Comparison of ENCODE assay signal across 9 cellular contexts in genomic region chr7:93622036-93622714, GRCh38. TPM values are rescaled to one million over a fixed set of nuclear protein-coding genes. Genes with fewer than 3 reads are reported as not detected.
DNase-seq lines count a peak whose midpoint lies in the region; ATAC-seq and TF ChIP-seq lines count a peak whose summit lies in the region.
"Had no signal": no experiment of that assay in that cellular context is flagged by ENCODE, and none has a peak within 500 bp of the region (broad histone marks: within the 10 kb centered on the region; RNA-seq: fewer than 3 reads in every experiment).

No MANE protein-coding gene starts in this region.

- TF ChIP-seq CTCF in DND-41 (IDR thresholded peaks at IDR 0.05; ENCODE audit: borderline replicate concordance, extremely low read depth, low read length, poor library complexity, severe bottlenecking), result peak; percentile 40
- TF ChIP-seq CTCF in RWPE2 (IDR thresholded peaks at IDR 0.05; ENCODE audit: poor library complexity, severe bottlenecking), result peak; percentile 66

- H3K4me1 ChIP-seq in DND-41 (ENCODE audit: insufficient read depth, low read length) (no peaks in the 10 kb centered on the region), HUES64 (ENCODE audit: insufficient read depth, low read length) (peaks cover 13% of the 10 kb centered on the region; the same call in 1 of the 2 replicates), RWPE2 (ENCODE audit: insufficient read depth, poor library complexity, severe bottlenecking) (no peaks in the 10 kb centered on the region)
- H3K4me1 ChIP-seq: SJSA1 had no signal

- H3K27ac ChIP-seq in DND-41 (ENCODE audit: low read length) (no peak overlapping the region), HUES64 (ENCODE audit: low read depth, low read length) (no peak overlapping the region), RWPE2 (ENCODE audit: poor library complexity, severe bottlenecking) (no peak overlapping the region)
- H3K27ac ChIP-seq: SJSA1 had no signal

- DNase-seq in DND-41 (no peak), RWPE2 (ENCODE audit: low spot score) (no peak), inferior parietal cortex (ENCODE audit: extremely low spot score) (peak; percentile 20), mesenteric fat pad (ENCODE audit: low spot score) (no peak)
- no peak for DNase-seq in stimulated activated naive CD4-positive, alpha-beta T cell treated with Interleukin-2 at 50 U/mL for 16 hours (lab: John Stamatoyannopoulos, UW)

- no peak overlapping the region for H2AFZ ChIP-seq in DND-41 (ENCODE audit: low read depth, low read length)

- no peaks in the 10 kb centered on the region for H3K27me3 ChIP-seq in DND-41 (ENCODE audit: insufficient read depth, low read length, poor library complexity)
- H3K27me3 ChIP-seq in HUES64 (ENCODE audit: insufficient read depth, low read length), result no peaks in the 10 kb centered on the region
- H3K27me3 ChIP-seq in RWPE2 (ENCODE audit: insufficient read depth, poor library complexity, severe bottlenecking), result peaks cover 5% of the 10 kb centered on the region
- H3K27me3 ChIP-seq: SJSA1 had no signal

- H3K36me3 ChIP-seq in DND-41 (ENCODE audit: insufficient read depth, low read length), result no peaks in the 10 kb centered on the region
- H3K36me3 ChIP-seq in HUES64 (ENCODE audit: insufficient read depth, low read length), result no peaks in the 10 kb centered on the region
- no peaks in the 10 kb centered on the region for H3K36me3 ChIP-seq in RWPE2 (ENCODE audit: low read depth)
- H3K36me3 ChIP-seq: SJSA1 had no signal

- H3K4me3 ChIP-seq in DND-41 (ENCODE audit: low read depth in 1 of 2, low read length in 2 of 2) (no peak overlapping the region), HUES64 (ENCODE audit: low read length) (peak overlapping the region; percentile 14; the same call in 1 of the 2 replicates), RWPE2 (ENCODE audit: severe bottlenecking) (no peak overlapping the region)
- H3K4me3 ChIP-seq: SJSA1 had no signal

- H3K9me3 ChIP-seq in DND-41 (ENCODE audit: insufficient read depth, low read length, severe bottlenecking) (no peaks in the 10 kb centered on the region), HUES64 (ENCODE audit: insufficient read depth, low read depth, low read length) (no peaks in the 10 kb centered on the region), RWPE2 (ENCODE audit: severe bottlenecking) (no peaks in the 10 kb centered on the region)
- H3K9me3 ChIP-seq: SJSA1 had no signal

- ATAC-seq in DND-41 (ENCODE audit: insufficient read depth, low read depth) (peak; percentile 53; the same call in 1 of the 3 replicates), RWPE2 (ENCODE audit: low read depth) (peak; percentile 79), HG02840 (IDR thresholded peaks at IDR 0.05; ENCODE audit: low FRiP score, unreplicated experiment) (no peak), HG03045 (IDR thresholded peaks at IDR 0.05; ENCODE audit: unreplicated experiment) (no peak)

- H4K20me1 ChIP-seq in DND-41 (ENCODE audit: insufficient read depth, low read length), result no peaks in the 10 kb centered on the region

- H3K9ac ChIP-seq in DND-41 (ENCODE audit: low read depth, low read length), result no peak overlapping the region
- H3K9ac ChIP-seq in HUES64 (ENCODE audit: low read depth, low read length), result no peak overlapping the region

- no peaks in the 10 kb centered on the region for H3K79me2 ChIP-seq in DND-41 (ENCODE audit: insufficient read depth, low read length)

- 45% methylated on average over 10 of the region's 10 CpGs for WGBS in HUES64

- no peak overlapping the region for H3K4me2 ChIP-seq in DND-41 (ENCODE audit: insufficient read depth, low read length)

RNA-seq across cellular contexts. Expression of gene CALCR, which starts 47.7 kb away (rescaled TPM):
- 1.0 TPM for polyA plus RNA-seq in HUES64 (2013, experiment 1 of 2)
- polyA plus RNA-seq in HUES64 (2013, experiment 2 of 2), result 1.6 TPM
- total RNA-seq in mesenteric fat pad, result 0.51 TPM
- total RNA-seq: SJSA1 had no signal

Comparison
In these comparisons a context has a peak if more than half of its experiments do, and no peak if none do; other contexts are left out.
1. ATAC-seq: peak in DND-41 (single experiment) and RWPE2 (single experiment); none in HG02840 (single experiment) and HG03045 (single experiment).